1 cellular context compared by ENCODE assay signal in genomic region chr3:27360113-27361078, GRCh38.
A peak's percentile ranks its signal among the peaks of the same experiment; 100 is the strongest.
TF ChIP-seq lines count a peak whose summit lies in the region.

No MANE protein-coding gene starts in this region.

TF ChIP-seq in HepG2, 621 proteins besides CTCF, POLR2A, EP300 and RAD21 (continued from another document and continues in another):
- no peak for TF ChIP-seq KIAA2018 (CRISPR knock-in tag; IDR thresholded peaks at IDR 0.05; ENCODE audit: borderline replicate concordance)
- TF ChIP-seq, protein P1, sequence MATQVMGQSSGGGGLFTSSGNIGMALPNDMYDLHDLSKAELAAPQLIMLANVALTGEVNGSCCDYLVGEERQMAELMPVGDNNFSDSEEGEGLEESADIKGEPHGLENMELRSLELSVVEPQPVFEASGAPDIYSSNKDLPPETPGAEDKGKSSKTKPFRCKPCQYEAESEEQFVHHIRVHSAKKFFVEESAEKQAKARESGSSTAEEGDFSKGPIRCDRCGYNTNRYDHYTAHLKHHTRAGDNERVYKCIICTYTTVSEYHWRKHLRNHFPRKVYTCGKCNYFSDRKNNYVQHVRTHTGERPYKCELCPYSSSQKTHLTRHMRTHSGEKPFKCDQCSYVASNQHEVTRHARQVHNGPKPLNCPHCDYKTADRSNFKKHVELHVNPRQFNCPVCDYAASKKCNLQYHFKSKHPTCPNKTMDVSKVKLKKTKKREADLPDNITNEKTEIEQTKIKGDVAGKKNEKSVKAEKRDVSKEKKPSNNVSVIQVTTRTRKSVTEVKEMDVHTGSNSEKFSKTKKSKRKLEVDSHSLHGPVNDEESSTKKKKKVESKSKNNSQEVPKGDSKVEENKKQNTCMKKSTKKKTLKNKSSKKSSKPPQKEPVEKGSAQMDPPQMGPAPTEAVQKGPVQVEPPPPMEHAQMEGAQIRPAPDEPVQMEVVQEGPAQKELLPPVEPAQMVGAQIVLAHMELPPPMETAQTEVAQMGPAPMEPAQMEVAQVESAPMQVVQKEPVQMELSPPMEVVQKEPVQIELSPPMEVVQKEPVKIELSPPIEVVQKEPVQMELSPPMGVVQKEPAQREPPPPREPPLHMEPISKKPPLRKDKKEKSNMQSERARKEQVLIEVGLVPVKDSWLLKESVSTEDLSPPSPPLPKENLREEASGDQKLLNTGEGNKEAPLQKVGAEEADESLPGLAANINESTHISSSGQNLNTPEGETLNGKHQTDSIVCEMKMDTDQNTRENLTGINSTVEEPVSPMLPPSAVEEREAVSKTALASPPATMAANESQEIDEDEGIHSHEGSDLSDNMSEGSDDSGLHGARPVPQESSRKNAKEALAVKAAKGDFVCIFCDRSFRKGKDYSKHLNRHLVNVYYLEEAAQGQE (IDR thresholded peaks at IDR 0.05; ENCODE audit: borderline replicate concordance in 1 of 2, low read depth in 1 of 2, low read length in 2 of 2): peak in 1 of 2 experiments; percentile 83; a peak in 2 of 4 replicates
- TF ChIP-seq, protein P2, sequence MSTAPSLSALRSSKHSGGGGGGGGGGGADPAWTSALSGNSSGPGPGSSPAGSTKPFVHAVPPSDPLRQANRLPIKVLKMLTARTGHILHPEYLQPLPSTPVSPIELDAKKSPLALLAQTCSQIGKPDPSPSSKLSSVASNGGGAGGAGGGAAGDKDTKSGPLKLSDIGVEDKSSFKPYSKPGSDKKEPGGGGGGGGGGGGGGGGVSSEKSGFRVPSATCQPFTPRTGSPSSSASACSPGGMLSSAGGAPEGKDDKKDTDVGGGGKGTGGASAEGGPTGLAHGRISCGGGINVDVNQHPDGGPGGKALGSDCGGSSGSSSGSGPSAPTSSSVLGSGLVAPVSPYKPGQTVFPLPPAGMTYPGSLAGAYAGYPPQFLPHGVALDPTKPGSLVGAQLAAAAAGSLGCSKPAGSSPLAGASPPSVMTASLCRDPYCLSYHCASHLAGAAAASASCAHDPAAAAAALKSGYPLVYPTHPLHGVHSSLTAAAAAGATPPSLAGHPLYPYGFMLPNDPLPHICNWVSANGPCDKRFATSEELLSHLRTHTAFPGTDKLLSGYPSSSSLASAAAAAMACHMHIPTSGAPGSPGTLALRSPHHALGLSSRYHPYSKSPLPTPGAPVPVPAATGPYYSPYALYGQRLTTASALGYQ (CRISPR knock-in tag; IDR thresholded peaks at IDR 0.05): peak; percentile 98
- TF ChIP-seq ZNF761 (CRISPR knock-in tag; conservative IDR thresholded peaks at IDR 0.05): no peak
- TF ChIP-seq FOXO1 (CRISPR knock-in tag; IDR thresholded peaks at IDR 0.05): peak; percentile 99
- TF ChIP-seq XBP1 (CRISPR knock-in tag; IDR thresholded peaks at IDR 0.05): peak; percentile 76; the same call in 1 of the 2 replicates
- TF ChIP-seq, protein P3, sequence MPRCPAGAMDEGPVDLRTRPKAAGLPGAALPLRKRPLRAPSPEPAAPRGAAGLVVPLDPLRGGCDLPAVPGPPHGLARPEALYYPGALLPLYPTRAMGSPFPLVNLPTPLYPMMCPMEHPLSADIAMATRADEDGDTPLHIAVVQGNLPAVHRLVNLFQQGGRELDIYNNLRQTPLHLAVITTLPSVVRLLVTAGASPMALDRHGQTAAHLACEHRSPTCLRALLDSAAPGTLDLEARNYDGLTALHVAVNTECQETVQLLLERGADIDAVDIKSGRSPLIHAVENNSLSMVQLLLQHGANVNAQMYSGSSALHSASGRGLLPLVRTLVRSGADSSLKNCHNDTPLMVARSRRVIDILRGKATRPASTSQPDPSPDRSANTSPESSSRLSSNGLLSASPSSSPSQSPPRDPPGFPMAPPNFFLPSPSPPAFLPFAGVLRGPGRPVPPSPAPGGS (CRISPR knock-in tag; IDR thresholded peaks at IDR 0.05): no peak
- TF ChIP-seq NFKBIZ (CRISPR knock-in tag; IDR thresholded peaks at IDR 0.05): peak; percentile 98
- peak; percentile 92 for TF ChIP-seq SMYD3 (CRISPR knock-in tag; IDR thresholded peaks at IDR 0.05)
- no peak for TF ChIP-seq ZNF207 (IDR thresholded peaks at IDR 0.05; ENCODE audit: borderline replicate concordance)
- TF ChIP-seq, protein P4, sequence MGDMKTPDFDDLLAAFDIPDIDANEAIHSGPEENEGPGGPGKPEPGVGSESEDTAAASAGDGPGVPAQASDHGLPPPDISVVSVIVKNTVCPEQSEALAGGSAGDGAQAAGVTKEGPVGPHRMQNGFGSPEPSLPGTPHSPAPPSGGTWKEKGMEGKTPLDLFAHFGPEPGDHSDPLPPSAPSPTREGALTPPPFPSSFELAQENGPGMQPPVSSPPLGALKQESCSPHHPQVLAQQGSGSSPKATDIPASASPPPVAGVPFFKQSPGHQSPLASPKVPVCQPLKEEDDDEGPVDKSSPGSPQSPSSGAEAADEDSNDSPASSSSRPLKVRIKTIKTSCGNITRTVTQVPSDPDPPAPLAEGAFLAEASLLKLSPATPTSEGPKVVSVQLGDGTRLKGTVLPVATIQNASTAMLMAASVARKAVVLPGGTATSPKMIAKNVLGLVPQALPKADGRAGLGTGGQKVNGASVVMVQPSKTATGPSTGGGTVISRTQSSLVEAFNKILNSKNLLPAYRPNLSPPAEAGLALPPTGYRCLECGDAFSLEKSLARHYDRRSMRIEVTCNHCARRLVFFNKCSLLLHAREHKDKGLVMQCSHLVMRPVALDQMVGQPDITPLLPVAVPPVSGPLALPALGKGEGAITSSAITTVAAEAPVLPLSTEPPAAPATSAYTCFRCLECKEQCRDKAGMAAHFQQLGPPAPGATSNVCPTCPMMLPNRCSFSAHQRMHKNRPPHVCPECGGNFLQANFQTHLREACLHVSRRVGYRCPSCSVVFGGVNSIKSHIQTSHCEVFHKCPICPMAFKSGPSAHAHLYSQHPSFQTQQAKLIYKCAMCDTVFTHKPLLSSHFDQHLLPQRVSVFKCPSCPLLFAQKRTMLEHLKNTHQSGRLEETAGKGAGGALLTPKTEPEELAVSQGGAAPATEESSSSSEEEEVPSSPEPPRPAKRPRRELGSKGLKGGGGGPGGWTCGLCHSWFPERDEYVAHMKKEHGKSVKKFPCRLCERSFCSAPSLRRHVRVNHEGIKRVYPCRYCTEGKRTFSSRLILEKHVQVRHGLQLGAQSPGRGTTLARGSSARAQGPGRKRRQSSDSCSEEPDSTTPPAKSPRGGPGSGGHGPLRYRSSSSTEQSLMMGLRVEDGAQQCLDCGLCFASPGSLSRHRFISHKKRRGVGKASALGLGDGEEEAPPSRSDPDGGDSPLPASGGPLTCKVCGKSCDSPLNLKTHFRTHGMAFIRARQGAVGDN (CRISPR knock-in tag; IDR thresholded peaks at IDR 0.05): no peak
- TF ChIP-seq ZNF766 (CRISPR knock-in tag; IDR thresholded peaks at IDR 0.05; ENCODE audit: borderline replicate concordance): no peak
- TF ChIP-seq MIER2 (CRISPR knock-in tag; IDR thresholded peaks at IDR 0.05): peak; percentile 83; the same call in 1 of the 2 replicates
- TF ChIP-seq ZSCAN31 (CRISPR knock-in tag; IDR thresholded peaks at IDR 0.05; ENCODE audit: low read depth): peak; percentile 89; the same call in 1 of the 2 replicates
- TF ChIP-seq KDM5B (CRISPR knock-in tag; IDR thresholded peaks at IDR 0.05; ENCODE audit: borderline replicate concordance): no peak
- no peak for TF ChIP-seq SOX6 (IDR thresholded peaks at IDR 0.05)
- peak; percentile 99 for TF ChIP-seq SOX6 (CRISPR knock-in tag; IDR thresholded peaks at IDR 0.05)
- no peak for TF ChIP-seq CBX2 (IDR thresholded peaks at IDR 0.05; ENCODE audit: low read depth, low read length)
- no peak for TF ChIP-seq CBX2 (CRISPR knock-in tag; IDR thresholded peaks at IDR 0.05; ENCODE audit: low read depth)
- no peak for TF ChIP-seq HMGA1 (CRISPR knock-in tag; conservative IDR thresholded peaks at IDR 0.05)
- no peak for TF ChIP-seq ZNF678 (CRISPR knock-in tag; IDR thresholded peaks at IDR 0.05)
- no peak for TF ChIP-seq PAX8 (CRISPR knock-in tag; IDR thresholded peaks at IDR 0.05; ENCODE audit: borderline replicate concordance)
- TF ChIP-seq FOXA3 (CRISPR knock-in tag; IDR thresholded peaks at IDR 0.05): peak; percentile 99
- no peak for TF ChIP-seq ZNF383 (CRISPR knock-in tag; IDR thresholded peaks at IDR 0.05; ENCODE audit: borderline replicate concordance)
- no peak for TF ChIP-seq TBP (CRISPR knock-in tag; IDR thresholded peaks at IDR 0.05)
- peak; percentile 96 for TF ChIP-seq FOSL2 (CRISPR knock-in tag; IDR thresholded peaks at IDR 0.05)
- TF ChIP-seq, protein P5, sequence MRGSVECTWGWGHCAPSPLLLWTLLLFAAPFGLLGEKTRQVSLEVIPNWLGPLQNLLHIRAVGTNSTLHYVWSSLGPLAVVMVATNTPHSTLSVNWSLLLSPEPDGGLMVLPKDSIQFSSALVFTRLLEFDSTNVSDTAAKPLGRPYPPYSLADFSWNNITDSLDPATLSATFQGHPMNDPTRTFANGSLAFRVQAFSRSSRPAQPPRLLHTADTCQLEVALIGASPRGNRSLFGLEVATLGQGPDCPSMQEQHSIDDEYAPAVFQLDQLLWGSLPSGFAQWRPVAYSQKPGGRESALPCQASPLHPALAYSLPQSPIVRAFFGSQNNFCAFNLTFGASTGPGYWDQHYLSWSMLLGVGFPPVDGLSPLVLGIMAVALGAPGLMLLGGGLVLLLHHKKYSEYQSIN (CRISPR knock-in tag; IDR thresholded peaks at IDR 0.05; ENCODE audit: borderline replicate concordance): no peak
- TF ChIP-seq MYNN (CRISPR knock-in tag; IDR thresholded peaks at IDR 0.05; ENCODE audit: low read depth): no peak
- no peak for TF ChIP-seq ZBTB3 (CRISPR knock-in tag; IDR thresholded peaks at IDR 0.05; ENCODE audit: borderline replicate concordance, low read depth)
- no peak for TF ChIP-seq MTA3 (CRISPR knock-in tag; IDR thresholded peaks at IDR 0.05)
- TF ChIP-seq RAD51 (IDR thresholded peaks at IDR 0.05; ENCODE audit: borderline replicate concordance): no peak
- TF ChIP-seq ARNT (IDR thresholded peaks at IDR 0.05): no peak
- TF ChIP-seq, protein P6, sequence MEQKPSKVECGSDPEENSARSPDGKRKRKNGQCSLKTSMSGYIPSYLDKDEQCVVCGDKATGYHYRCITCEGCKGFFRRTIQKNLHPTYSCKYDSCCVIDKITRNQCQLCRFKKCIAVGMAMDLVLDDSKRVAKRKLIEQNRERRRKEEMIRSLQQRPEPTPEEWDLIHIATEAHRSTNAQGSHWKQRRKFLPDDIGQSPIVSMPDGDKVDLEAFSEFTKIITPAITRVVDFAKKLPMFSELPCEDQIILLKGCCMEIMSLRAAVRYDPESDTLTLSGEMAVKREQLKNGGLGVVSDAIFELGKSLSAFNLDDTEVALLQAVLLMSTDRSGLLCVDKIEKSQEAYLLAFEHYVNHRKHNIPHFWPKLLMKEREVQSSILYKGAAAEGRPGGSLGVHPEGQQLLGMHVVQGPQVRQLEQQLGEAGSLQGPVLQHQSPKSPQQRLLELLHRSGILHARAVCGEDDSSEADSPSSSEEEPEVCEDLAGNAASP (CRISPR knock-in tag; IDR thresholded peaks at IDR 0.05; ENCODE audit: borderline replicate concordance): peak; percentile 94
